1 cellular context compared by ENCODE assay signal in the genomic region with DNA sequence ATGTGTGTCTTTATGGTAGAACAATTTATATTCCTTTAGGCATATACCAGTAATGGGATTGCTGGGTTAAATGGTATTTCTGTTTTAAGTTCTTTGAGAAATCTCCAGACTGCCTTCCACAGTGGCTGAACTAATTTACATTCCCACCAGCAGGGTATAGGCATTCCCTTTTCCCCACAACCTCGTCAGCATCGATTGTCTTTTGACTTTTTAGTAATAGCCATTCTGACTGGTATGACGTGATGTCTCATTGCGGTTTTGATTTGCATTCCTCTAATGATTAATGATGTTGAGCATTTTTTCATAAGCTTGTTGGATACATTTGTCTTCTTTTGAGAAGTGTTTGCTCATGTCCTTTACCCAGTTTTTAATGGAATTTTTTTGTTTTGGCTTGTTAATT.
A peak's percentile ranks its signal among the peaks of the same experiment; 100 is the strongest.
TF ChIP-seq lines count a peak whose summit lies in the region.

No MANE protein-coding gene starts in this region.

TF ChIP-seq in GM12878, 131 proteins besides CTCF, POLR2A, EP300 and RAD21:
- TF ChIP-seq, protein P1, sequence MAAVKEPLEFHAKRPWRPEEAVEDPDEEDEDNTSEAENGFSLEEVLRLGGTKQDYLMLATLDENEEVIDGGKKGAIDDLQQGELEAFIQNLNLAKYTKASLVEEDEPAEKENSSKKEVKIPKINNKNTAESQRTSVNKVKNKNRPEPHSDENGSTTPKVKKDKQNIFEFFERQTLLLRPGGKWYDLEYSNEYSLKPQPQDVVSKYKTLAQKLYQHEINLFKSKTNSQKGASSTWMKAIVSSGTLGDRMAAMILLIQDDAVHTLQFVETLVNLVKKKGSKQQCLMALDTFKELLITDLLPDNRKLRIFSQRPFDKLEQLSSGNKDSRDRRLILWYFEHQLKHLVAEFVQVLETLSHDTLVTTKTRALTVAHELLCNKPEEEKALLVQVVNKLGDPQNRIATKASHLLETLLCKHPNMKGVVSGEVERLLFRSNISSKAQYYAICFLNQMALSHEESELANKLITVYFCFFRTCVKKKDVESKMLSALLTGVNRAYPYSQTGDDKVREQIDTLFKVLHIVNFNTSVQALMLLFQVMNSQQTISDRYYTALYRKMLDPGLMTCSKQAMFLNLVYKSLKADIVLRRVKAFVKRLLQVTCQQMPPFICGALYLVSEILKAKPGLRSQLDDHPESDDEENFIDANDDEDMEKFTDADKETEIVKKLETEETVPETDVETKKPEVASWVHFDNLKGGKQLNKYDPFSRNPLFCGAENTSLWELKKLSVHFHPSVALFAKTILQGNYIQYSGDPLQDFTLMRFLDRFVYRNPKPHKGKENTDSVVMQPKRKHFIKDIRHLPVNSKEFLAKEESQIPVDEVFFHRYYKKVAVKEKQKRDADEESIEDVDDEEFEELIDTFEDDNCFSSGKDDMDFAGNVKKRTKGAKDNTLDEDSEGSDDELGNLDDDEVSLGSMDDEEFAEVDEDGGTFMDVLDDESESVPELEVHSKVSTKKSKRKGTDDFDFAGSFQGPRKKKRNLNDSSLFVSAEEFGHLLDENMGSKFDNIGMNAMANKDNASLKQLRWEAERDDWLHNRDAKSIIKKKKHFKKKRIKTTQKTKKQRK (IDR thresholded peaks at IDR 0.05; ENCODE audit: low read depth, low read length) = no peak
- TF ChIP-seq ATF7 (IDR thresholded peaks at IDR 0.05; ENCODE audit: low read depth) (peak; percentile 68), RUNX3 (IDR thresholded peaks at IDR 0.05; ENCODE audit: low read length) (peak; percentile 13; the same call in 1 of the 2 replicates)
